In genomic region chr2:189177441-189177840, GRCh38 we compare ENCODE assay signal across 15 cellular contexts. TPM values are rescaled to one million over a fixed set of nuclear protein-coding genes. Genes with fewer than 3 reads are reported as not detected.
DNase-seq lines count a peak whose midpoint lies in the region; ATAC-seq and TF ChIP-seq lines count a peak whose summit lies in the region.
"Had no signal": no experiment of that assay in that cellular context is flagged by ENCODE, and none has a peak within 500 bp of the region (broad histone marks: within the 10 kb centered on the region; RNA-seq: fewer than 3 reads in every experiment).

No MANE protein-coding gene starts in this region.

- H3K27ac Mint-ChIP-seq in neural crest cell (ENCODE audit: unreplicated experiment) = no peak overlapping the region
- H3K27ac Mint-ChIP-seq: stimulated activated naive B cell treated with anti-CD40 and anti-IgM and Interleukin-4, amounts not matched to agents 10 μg/mL and 1 μg/mL and 100 μg/mL, for 72 hours had no signal

- peak overlapping the region; percentile 87 for H3K4me3 Mint-ChIP-seq in neural crest cell
- H3K4me3 Mint-ChIP-seq: stimulated activated naive B cell treated with anti-CD40 and anti-IgM and Interleukin-4, amounts not matched to agents 10 μg/mL and 1 μg/mL and 100 μg/mL, for 72 hours had no signal

- H3K36me3 Mint-ChIP-seq in neural crest cell (ENCODE audit: low read depth) = peaks cover 3% of the 10 kb centered on the region
- H3K36me3 Mint-ChIP-seq: stimulated activated naive B cell treated with anti-CD40 and anti-IgM and Interleukin-4, amounts not matched to agents 10 μg/mL and 1 μg/mL and 100 μg/mL, for 72 hours had no signal

- ATAC-seq in left cardiac atrium = no peak
- ATAC-seq: stimulated activated naive B cell treated with anti-CD40 and anti-IgM and Interleukin-4, amounts not matched to agents 10 μg/mL and 1 μg/mL and 100 μg/mL, for 72 hours had no signal

- H3K9me3 ChIP-seq in left ventricle myocardium inferior (replicated peaks) (peaks cover 5% of the 10 kb centered on the region), esophagus muscularis mucosa (peaks cover 0 to 4% (median 0%) of the 10 kb centered on the region in 4 donors), uterus (no peaks in the 10 kb centered on the region)

- no peaks in the 10 kb centered on the region for H3K27me3 Mint-ChIP-seq in neural crest cell (ENCODE audit: low read depth)

- H3K4me1 Mint-ChIP-seq in neural crest cell = peaks cover 38% of the 10 kb centered on the region
- H3K4me1 Mint-ChIP-seq: stimulated activated naive B cell treated with anti-CD40 and anti-IgM and Interleukin-4, amounts not matched to agents 10 μg/mL and 1 μg/mL and 100 μg/mL, for 72 hours had no signal

- H3K36me3 ChIP-seq in left ventricle myocardium inferior = no peaks in the 10 kb centered on the region
- no peaks in the 10 kb centered on the region for H3K36me3 ChIP-seq in esophagus muscularis mucosa
- H3K36me3 ChIP-seq in uterus = no peaks in the 10 kb centered on the region

- peaks cover 10% of the 10 kb centered on the region for H3K4me1 ChIP-seq in left ventricle myocardium inferior
- H3K4me1 ChIP-seq in esophagus muscularis mucosa = peaks cover 0 to 29% (median 21%) of the 10 kb centered on the region in 4 donors
- no peaks in the 10 kb centered on the region for H3K4me1 ChIP-seq in uterus

- 57% methylated on average over 3 of the region's 3 CpGs for WGBS in esophagus muscularis mucosa

- TF ChIP-seq EP300 in esophagus muscularis mucosa (IDR thresholded peaks at IDR 0.05) = no peak

- no peak for TF ChIP-seq POLR2A in esophagus muscularis mucosa (IDR thresholded peaks at IDR 0.05; ENCODE audit: low read depth)
- no peak for TF ChIP-seq POLR2A in uterus (IDR thresholded peaks at IDR 0.05)

- H3K27ac ChIP-seq in left ventricle myocardium inferior (replicated peaks) (peak overlapping the region; percentile 80), esophagus muscularis mucosa (replicated peaks in 1 of 4) (peak overlapping the region in 2 of 4 donors; percentile 19 to 77), uterus (peak overlapping the region; percentile 84 to 93), substantia nigra (ENCODE audit: low read depth, low read length, poor library complexity, severe bottlenecking) (no peak overlapping the region)

- H3K9me3 Mint-ChIP-seq in neural crest cell = no peaks in the 10 kb centered on the region
- H3K9me3 Mint-ChIP-seq: stimulated activated naive B cell treated with anti-CD40 and anti-IgM and Interleukin-4, amounts not matched to agents 10 μg/mL and 1 μg/mL and 100 μg/mL, for 72 hours had no signal

- no peak for DNase-seq in left ventricle myocardium inferior
- DNase-seq in left cardiac atrium = no peak
- DNase-seq in esophagus muscularis mucosa (ENCODE audit: extremely low spot score) = no peak
- no peak for DNase-seq in neural crest cell (ENCODE audit: low read depth, low spot score)
- no peak for DNase-seq in uterus
- DNase-seq in AML-193 (lab: John Stamatoyannopoulos, UW) = no peak
- DNase-seq in C1 segment of cervical spinal cord (lab: John Stamatoyannopoulos, UW) = no peak
- no peak for DNase-seq in substantia nigra (lab: John Stamatoyannopoulos, UW)
- DNase-seq: activated CD4-positive, alpha-beta T cell treated with anti-CD3 and anti-CD28 coated beads for 1 hour; cortex of kidney; head of caudate nucleus; NCI-H1048; NCI-H774; SHP77 treated with DMSO at 0.1 percent for 48 hours; stimulated activated naive B cell treated with anti-CD40 and anti-IgM and Interleukin-4, amounts not matched to agents 10 μg/mL and 1 μg/mL and 100 μg/mL, for 72 hours had no signal

- H3K27me3 ChIP-seq in left ventricle myocardium inferior (ENCODE audit: low read depth) (no peaks in the 10 kb centered on the region), esophagus muscularis mucosa (no peaks in the 10 kb centered on the region), uterus (no peaks in the 10 kb centered on the region)

- TF ChIP-seq CTCF in left ventricle myocardium inferior (IDR thresholded peaks at IDR 0.05; ENCODE audit: borderline replicate concordance) (no peak), esophagus muscularis mucosa (IDR thresholded peaks at IDR 0.05) (no peak), neural crest cell (conservative IDR thresholded peaks at IDR 0.05) (no peak), uterus (IDR thresholded peaks at IDR 0.05) (no peak)

- intact Hi-C loops in left ventricle myocardium inferior (cut with micrococcal nuclease) = no loop called here
- intact Hi-C loops in left cardiac atrium (cut with DNase I) = no loop called here
- intact Hi-C loops in esophagus muscularis mucosa (cut with DNase I) = loop anchor here (5.0 kb wide), 1 partner anchor 70 kb away; no protein-coding TSS in a partner anchor
- intact Hi-C loops in uterus (cut with DNase I; ENCODE audit: low total_unique reads) = loop anchor here (5.0 kb wide), 1 partner anchor 40 kb away; no protein-coding TSS in a partner anchor

- peak overlapping the region; percentile 68 for H3K4me3 ChIP-seq in left ventricle myocardium inferior
- peak overlapping the region; percentile 54 to 70 (median 66) for H3K4me3 ChIP-seq in esophagus muscularis mucosa
- H3K4me3 ChIP-seq in uterus = peak overlapping the region; percentile 49 to 71

RNA-seq across cellular contexts. Expression of gene COL5A2, which starts 2.1 kb away (rescaled TPM):
- total RNA-seq in left ventricle myocardium inferior = 9.3 TPM
- 10 to 100 TPM; 21.0 to 29.9 TPM for total RNA-seq in left cardiac atrium
- total RNA-seq in esophagus muscularis mucosa = 10 to 100 TPM; 49.9 to 68.5 (median 59.0) TPM
- 62.6 and 68.7 TPM in 2 replicates for total RNA-seq in neural crest cell
- 100 to 1,000 TPM in 1 of 4 donors, 10 to 100 TPM in 3; 15.0 to 908 (median 33.3) TPM for total RNA-seq in uterus

Comparison
In these comparisons a context has a peak if more than half of its experiments do, and no peak if none do; other contexts are left out.
1. intact Hi-C loops: an anchor here in esophagus muscularis mucosa (5.0 kb wide) and uterus (5.0 kb wide); none called in left ventricle myocardium inferior and left cardiac atrium.